In the genomic region with DNA sequence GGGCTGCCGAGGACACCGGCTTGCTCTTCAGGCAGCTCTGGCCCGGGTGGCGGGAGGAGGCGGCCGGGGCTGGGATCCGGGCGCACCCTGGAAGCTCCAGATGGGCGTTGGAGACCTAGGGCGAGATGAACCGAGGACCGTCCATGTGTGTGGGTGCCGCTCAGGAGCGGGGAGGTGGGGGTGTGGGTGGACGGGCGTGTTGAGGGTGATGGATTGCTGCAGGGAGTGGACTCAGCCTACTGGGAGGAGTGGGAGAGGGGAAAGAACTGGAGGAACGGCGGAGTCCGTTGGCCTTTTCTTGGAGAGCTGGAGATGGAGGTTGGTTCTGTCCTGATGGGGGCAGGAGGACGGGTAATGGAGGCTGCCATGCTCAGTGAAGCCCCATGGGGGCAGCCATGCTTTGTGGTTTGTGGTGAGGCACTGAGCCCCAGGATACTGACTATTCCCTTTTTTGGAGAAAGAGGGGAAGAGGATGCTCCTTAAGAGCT, we compare ENCODE assay signal across 8 cellular contexts. TPM values are rescaled to one million over a fixed set of nuclear protein-coding genes. Genes with fewer than 3 reads are reported as not detected.
A peak's percentile ranks its signal among the peaks of the same experiment; 100 is the strongest.
DNase-seq lines count a peak whose midpoint lies in the region; ATAC-seq and TF ChIP-seq lines count a peak whose summit lies in the region.

No MANE protein-coding gene starts in this region.

- no peak overlapping the region for H3K56ac ChIP-seq in H9 (ENCODE audit: insufficient read length, low read depth, low read length)

- no peak overlapping the region for H3K27ac Mint-ChIP-seq in CD8-positive, alpha-beta memory T cell
- H3K27ac Mint-ChIP-seq in H9: no peak overlapping the region; a peak in 2 of 7 replicates

- H3K4me3 ChIP-seq in CD8-positive, alpha-beta memory T cell (ENCODE audit: low read length): peak overlapping the region; percentile 15
- no peak overlapping the region for H3K4me3 ChIP-seq in fibroblast of mammary gland (ENCODE audit: control insufficient read depth, low read depth, low read length)
- no peak overlapping the region for H3K4me3 ChIP-seq in ovary

- H4K8ac ChIP-seq in H9 (replicated peaks; ENCODE audit: insufficient read length, low read depth, low read length): no peak overlapping the region

- no peak overlapping the region for H2AK5ac ChIP-seq in H9 (ENCODE audit: insufficient read length, low read length)

- no peak overlapping the region for H3K4me2 ChIP-seq in H9 (ENCODE audit: insufficient read depth, insufficient read length, low read length)

- H3K36me3 Mint-ChIP-seq in CD8-positive, alpha-beta memory T cell: peaks cover 0 to 13% (median 6%) of the 10 kb centered on the region in 3 donors
- peaks cover 0 to 4% (median 0%) of the 10 kb centered on the region in 3 experiments; a peak in 2 of 7 replicates for H3K36me3 Mint-ChIP-seq in H9 (ENCODE audit: insufficient read depth in 1 of 3, low read depth in 3 of 3)

- H2BK120ac ChIP-seq in H9 (ENCODE audit: low read depth, low read length, poor library complexity, severe bottlenecking): no peak overlapping the region

- no peak overlapping the region for H3K18ac ChIP-seq in H9 (ENCODE audit: insufficient read length, low read depth, low read length)

- H3K9me3 ChIP-seq in CD8-positive, alpha-beta memory T cell (ENCODE audit: low read length): no peaks in the 10 kb centered on the region
- no peaks in the 10 kb centered on the region for H3K9me3 ChIP-seq in H9 (ENCODE audit: control insufficient read depth, low read depth, low read length)
- H3K9me3 ChIP-seq in ovary: no peaks in the 10 kb centered on the region

- ATAC-seq in SK-N-SH treated with all-trans-retinoic acid at 6 μM for 48 hours (peak; percentile 45), GM21423 (IDR thresholded peaks at IDR 0.05; ENCODE audit: unreplicated experiment) (no peak), HG02870 (IDR thresholded peaks at IDR 0.05; ENCODE audit: unreplicated experiment) (no peak)

- WGBS in H9 (ENCODE audit: extremely low coverage, insufficient read length, low lambda C conversion rate): no CpG with 5 or more reads among the region's 20 CpGs
- 7 to 23% (median 8%) methylated on average over 20 of the region's 20 CpGs for WGBS in ovary, 3 donors

- POLR2A ChIA-PET in CD8-positive, alpha-beta memory T cell (lab: Charles Lee): no interaction called here

- H3K23ac ChIP-seq in H9 (ENCODE audit: insufficient read length, low read depth, low read length): no peak overlapping the region

- H3K4ac ChIP-seq in H9 (ENCODE audit: low read depth, low read length): no peak overlapping the region

- no peak for TF ChIP-seq EP300 in ovary (IDR thresholded peaks at IDR 0.05)

- no peak overlapping the region for H2BK20ac ChIP-seq in H9 (ENCODE audit: low read depth, low read length, poor library complexity, severe bottlenecking)

- H3K4me3 Mint-ChIP-seq in CD8-positive, alpha-beta memory T cell: peak overlapping the region in 5 of 7 donors; percentile 22 to 57 (median 46)
- no peak overlapping the region for H3K4me3 Mint-ChIP-seq in H9

- H3K9me3 Mint-ChIP-seq in CD8-positive, alpha-beta memory T cell: no peaks in the 10 kb centered on the region
- H3K9me3 Mint-ChIP-seq in H9: peaks cover 0 to 5% of the 10 kb centered on the region in 2 experiments; a peak in 1 of 5 replicates

- peaks cover 21% of the 10 kb centered on the region for H3K27me3 ChIP-seq in CD8-positive, alpha-beta memory T cell (ENCODE audit: insufficient read depth, low read length, poor library complexity, severe bottlenecking)
- no peaks in the 10 kb centered on the region; the same call in 1 of the 2 replicates for H3K27me3 ChIP-seq in H9 (ENCODE audit: insufficient read depth, low read length)
- H3K27me3 ChIP-seq in ovary: no peaks in the 10 kb centered on the region

- TF ChIP-seq CTCF in H9 (conservative IDR thresholded peaks at IDR 0.05) (peak; percentile 66), fibroblast of mammary gland (conservative IDR thresholded peaks at IDR 0.05; ENCODE audit: control insufficient read depth, insufficient read depth, low read depth, low read length) (peak; percentile 42), ovary (IDR thresholded peaks at IDR 0.05) (no peak)

- no peak overlapping the region for H2BK15ac ChIP-seq in H9 (ENCODE audit: low read depth, low read length)

- H3T11ph ChIP-seq in H9 (ENCODE audit: low read length): no peak overlapping the region

- H3K27ac ChIP-seq in CD8-positive, alpha-beta memory T cell (ENCODE audit: low read depth, low read length): no peak overlapping the region
- H3K27ac ChIP-seq in H9 (ENCODE audit: insufficient read length, low read depth, low read length) (no peak overlapping the region), ovary (no peak overlapping the region)

- no peak overlapping the region for H2BK5ac ChIP-seq in H9 (ENCODE audit: insufficient read length, low read length)

- H3K79me2 ChIP-seq in H9 (ENCODE audit: insufficient read depth, low read length): no peaks in the 10 kb centered on the region

- H2BK12ac ChIP-seq in H9 (ENCODE audit: insufficient read length, low read depth, low read length): no peak overlapping the region

- CTCF ChIA-PET in CD8-positive, alpha-beta memory T cell (lab: Charles Lee): interaction anchor here (0.9 to 3.5 kb wide), 7 partner anchors 12 to 455 kb away, joined by 3 to 17 read pairs (median 3); a partner anchor contains a TSS

- no peak overlapping the region for H3K14ac ChIP-seq in H9 (ENCODE audit: insufficient read depth, low read length)

- no peaks in the 10 kb centered on the region for H3K36me3 ChIP-seq in CD8-positive, alpha-beta memory T cell (ENCODE audit: insufficient read depth, low read length)
- no peaks in the 10 kb centered on the region for H3K36me3 ChIP-seq in ovary

- H3K79me1 ChIP-seq in H9 (ENCODE audit: insufficient read depth, low read depth, low read length, poor library complexity, severe bottlenecking): no peaks in the 10 kb centered on the region

- no peak for TF ChIP-seq POLR2A in ovary (IDR thresholded peaks at IDR 0.05)

- H4K91ac ChIP-seq in H9 (ENCODE audit: insufficient read length, low read depth, low read length): no peak overlapping the region

- DNase-seq in CD8-positive, alpha-beta memory T cell: no peak
- peak; percentile 80 for DNase-seq in H9
- peak; percentile 57 for DNase-seq in fibroblast of mammary gland (ENCODE audit: low read depth)
- DNase-seq in ovary: peak in 3 of 5 donors; percentile 17 to 39 (median 21)
- no peak for DNase-seq in D341Med (ENCODE audit: low spot score)

- no peak overlapping the region for H2AFZ ChIP-seq in H9 (ENCODE audit: low read length)

- H4K20me1 ChIP-seq in H9 (ENCODE audit: control insufficient read depth, insufficient read depth, insufficient read length): no peaks in the 10 kb centered on the region

- H3K4me1 ChIP-seq in CD8-positive, alpha-beta memory T cell (ENCODE audit: insufficient read depth, low read length): peaks cover 13% of the 10 kb centered on the region
- no peaks in the 10 kb centered on the region for H3K4me1 ChIP-seq in H9 (ENCODE audit: insufficient read depth, low read length)
- H3K4me1 ChIP-seq in ovary (ENCODE audit: insufficient read depth): peaks cover 10% of the 10 kb centered on the region

- H3K23me2 ChIP-seq in H9 (ENCODE audit: insufficient read length, low read depth, low read length, poor library complexity, severe bottlenecking): no peaks in the 10 kb centered on the region

- no peak overlapping the region for H3K9ac ChIP-seq in H9 (ENCODE audit: extremely low read depth, insufficient read length, low read length)

- H4K5ac ChIP-seq in H9 (ENCODE audit: insufficient read length, low read depth, low read length): no peak overlapping the region

- H3K4me1 Mint-ChIP-seq in CD8-positive, alpha-beta memory T cell: peaks cover 11 to 18% (median 17%) of the 10 kb centered on the region in 3 donors
- peaks cover 11 to 24% of the 10 kb centered on the region in 2 experiments for H3K4me1 Mint-ChIP-seq in H9

- intact Hi-C loops in ovary (cut with DNase I): loop anchor here in 2 of 4 donors (5.0 to 10.0 kb wide), 2 partner anchors 312 to 314 kb away; no protein-coding TSS in a partner anchor

- H3K27me3 Mint-ChIP-seq in CD8-positive, alpha-beta memory T cell: peaks cover 35 to 46% of the 10 kb centered on the region in 2 donors
- H3K27me3 Mint-ChIP-seq in H9 (ENCODE audit: low read depth): peaks cover 5% of the 10 kb centered on the region

TF ChIP-seq in SK-N-SH treated with all-trans-retinoic acid at 6 μM for 48 hours, 23 proteins besides CTCF, POLR2A, EP300 and RAD21 (continues in another document):
- no peak for TF ChIP-seq TCF4 (CRISPR knock-in tag; IDR thresholded peaks at IDR 0.05; ENCODE audit: borderline replicate concordance)
- no peak for TF ChIP-seq TOX (CRISPR knock-in tag; IDR thresholded peaks at IDR 0.05; ENCODE audit: borderline replicate concordance)
- TF ChIP-seq OSR1 (CRISPR knock-in tag; IDR thresholded peaks at IDR 0.05): no peak
- TF ChIP-seq ISL1 (CRISPR knock-in tag; IDR thresholded peaks at IDR 0.05): no peak
- TF ChIP-seq SNAI2 (CRISPR knock-in tag; IDR thresholded peaks at IDR 0.05): no peak
- TF ChIP-seq ESRRG (CRISPR knock-in tag; IDR thresholded peaks at IDR 0.05): no peak
- TF ChIP-seq PPARA (CRISPR knock-in tag; IDR thresholded peaks at IDR 0.05; ENCODE audit: borderline replicate concordance): no peak
- no peak for TF ChIP-seq ZC3H10 (CRISPR knock-in tag; IDR thresholded peaks at IDR 0.05)
- TF ChIP-seq RARB (CRISPR knock-in tag; IDR thresholded peaks at IDR 0.05): no peak
- TF ChIP-seq GLIS3 (CRISPR knock-in tag; IDR thresholded peaks at IDR 0.05): no peak

RNA-seq across cellular contexts. Expression of a gene that starts 27.1 kb away (rescaled TPM):
- 10 to 100 TPM; 48.6 to 52.8 TPM for total RNA-seq in CD8-positive, alpha-beta memory T cell
- 29.7 TPM for polyA plus RNA-seq in CD8-positive, alpha-beta memory T cell
- total RNA-seq in H9 (2021) (53.8 and 58.7 TPM in 2 replicates), ovary (10 to 100 TPM in 6 of 7 donors, 1 to 10 TPM in 1; 6.3 to 50.0 (median 40.1) TPM)
- polyA plus RNA-seq in ovary: 10 to 100 TPM in 1 of 2 donors, 1 to 10 TPM in 1; 9.9 to 60.2 TPM

RNA-seq across cellular contexts. Expression of a gene that starts 33.2 kb away (rescaled TPM):
- total RNA-seq in CD8-positive, alpha-beta memory T cell: 100 to 1,000 TPM; 242 to 246 TPM
- polyA plus RNA-seq in CD8-positive, alpha-beta memory T cell: 488 TPM
- total RNA-seq in H9 (2021) (194 and 205 TPM in 2 replicates), ovary (100 to 1,000 TPM in 6 of 7 donors, 10 to 100 TPM in 1; 99.4 to 156 (median 150) TPM)
- polyA plus RNA-seq in ovary: 100 to 1,000 TPM; 162 to 262 TPM

RNA-seq across cellular contexts. Expression of a gene that starts 43.2 kb away (rescaled TPM):
- total RNA-seq in CD8-positive, alpha-beta memory T cell: 10 to 100 TPM; 15.4 to 15.8 TPM
- 2.3 TPM for polyA plus RNA-seq in CD8-positive, alpha-beta memory T cell
- 6.3 and 6.6 TPM in 2 replicates for total RNA-seq in H9 (2021)
- total RNA-seq in ovary: 10 to 100 TPM in 4 of 7 donors, 1 to 10 TPM in 3; 6.6 to 14.1 (median 10.9) TPM
- 1 to 10 TPM; 6.1 to 8.1 TPM for polyA plus RNA-seq in ovary

Comparison
In these comparisons a context has a peak if more than half of its experiments do, and no peak if none do; other contexts are left out.
1. DNase-seq: peak in H9 (single experiment), fibroblast of mammary gland (single experiment) and ovary (3 of 5); none in CD8-positive, alpha-beta memory T cell (0 of 5) and D341Med (single experiment).
2. H3K4me3 Mint-ChIP-seq: peak in CD8-positive, alpha-beta memory T cell (5 of 7); none in H9 (0 of 2).
3. CTCF ChIP-seq: peak in H9 (single experiment) and fibroblast of mammary gland (single experiment); none in ovary (0 of 3).